ENCODE assay signal across 22 cellular contexts in genomic region chr2:199819746-199820145, GRCh38. TPM values are rescaled to one million over a fixed set of nuclear protein-coding genes. Genes with fewer than 3 reads are reported as not detected.
"Had no signal": no experiment of that assay in that cellular context is flagged by ENCODE, and none has a peak within 500 bp of the region (broad histone marks: within the 10 kb centered on the region; RNA-seq: fewer than 3 reads in every experiment).

No MANE protein-coding gene starts in this region.

- ATAC-seq: activated CD4-positive, CD25-positive, alpha-beta regulatory T cell treated with anti-CD3 and anti-CD28 coated beads, Interleukin-2, amount 50 U/mL, for 24 hours; activated CD8-positive, alpha-beta memory T cell treated with anti-CD3 and anti-CD28 coated beads, Interleukin-2, amount 10 ng/mL, durations not matched to agents 7 days and 5 days; activated CD8-positive, alpha-beta T cell treated with anti-CD3 and anti-CD28 coated beads for 36 hours; activated naive CD8-positive, alpha-beta T cell treated with anti-CD3 and anti-CD28 coated beads, Interleukin-2, amount 50 U/mL, for 24 hours; left colon; stimulated activated effector memory CD8-positive, alpha-beta T cell treated with anti-CD3 and anti-CD28 coated beads, Interleukin-12 subunit alpha, Interleukin-12 subunit beta, amount 100 ng/mL, for 72 hours; stimulated activated naive CD8-positive, alpha-beta T cell treated with anti-CD3 and anti-CD28 coated beads, Interleukin-15, amount 100 ng/mL, for 72 hours had no signal

- H3K4me3 ChIP-seq: ovary, prostate gland, suprapubic skin, tibial nerve, uterus had no signal

- H3K36me3 ChIP-seq: neutrophil, ovary, prostate gland, suprapubic skin, tibial nerve, uterus had no signal

- H3K9me3 ChIP-seq: neutrophil, ovary, prostate gland, suprapubic skin, tibial nerve, uterus had no signal

- DNase-seq: activated CD4-positive, alpha-beta T cell treated with anti-CD3 and anti-CD28 coated beads, Interleukin-2, amount 10 ng/mL, durations not matched to agents 7 days and 5 days; activated CD8-positive, alpha-beta memory T cell treated with anti-CD3 and anti-CD28 coated beads, Interleukin-2, amount 10 ng/mL, durations not matched to agents 7 days and 5 days; activated CD8-positive, alpha-beta T cell treated with anti-CD3 and anti-CD28 coated beads for 36 hours; activated gamma-delta T cell; activated naive CD4-positive, alpha-beta T cell treated with anti-CD3 and anti-CD28 coated beads, Interleukin-2, amount 50 U/mL, for 16 hours; activated naive CD8-positive, alpha-beta T cell treated with anti-CD3 and anti-CD28 coated beads, Interleukin-2, amount 50 U/mL, for 24 hours; activated T-cell treated with anti-CD3 and anti-CD28 coated beads for 4 hours; aorta; caudate nucleus; dermis blood vessel endothelial cell; effector CD8-positive, alpha-beta T cell; left colon; ovary; stimulated activated naive CD8-positive, alpha-beta T cell treated with anti-CD3 and anti-CD28 coated beads, Interleukin-15, amount 100 ng/mL, for 72 hours; uterus had no signal

- H3K4me1 ChIP-seq: prostate gland, suprapubic skin, tibial nerve, uterus had no signal

- H3K27me3 ChIP-seq: neutrophil, ovary, suprapubic skin, tibial nerve, uterus had no signal

- H3K27ac ChIP-seq: neutrophil, ovary, prostate gland, suprapubic skin, tibial nerve, uterus, VCaP had no signal

RNA-seq across cellular contexts. Expression of gene FTCDNL1, which starts 31.2 kb away (rescaled TPM):
- polyA plus RNA-seq: aorta had no signal
